Comparison of ENCODE assay signal across 8 cellular contexts in the genomic region with DNA sequence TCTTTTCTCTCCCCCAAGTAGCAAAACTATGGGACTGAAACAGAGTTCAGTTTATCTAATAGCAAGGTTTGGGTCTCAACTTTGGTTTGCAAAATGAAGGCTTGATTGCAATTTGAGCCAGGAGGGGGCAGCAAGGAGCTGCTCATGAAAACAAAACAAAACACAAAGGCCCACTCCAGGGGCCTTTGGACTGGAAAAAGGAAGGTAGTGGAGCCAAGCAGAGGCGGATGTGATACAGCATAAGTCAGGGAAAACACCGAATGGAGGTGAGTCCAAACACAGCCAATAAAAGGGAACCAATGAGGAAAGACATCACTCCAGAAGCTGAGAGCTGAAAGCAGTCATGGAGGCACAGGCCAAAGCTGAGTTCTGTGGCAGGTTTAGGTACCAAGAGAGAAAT.
DNase-seq lines count a peak whose midpoint lies in the region; ATAC-seq and TF ChIP-seq lines count a peak whose summit lies in the region.

No MANE protein-coding gene starts in this region.

- ATAC-seq in HG02798 (IDR thresholded peaks at IDR 0.05; ENCODE audit: poor library complexity, unreplicated experiment) (peak; percentile 81), HG03571 (IDR thresholded peaks at IDR 0.05; ENCODE audit: unreplicated experiment) (no peak)

- peak; percentile 80 for TF ChIP-seq CTCF in OCI-LY7 (conservative IDR thresholded peaks at IDR 0.05; ENCODE audit: low read length)

- no peak overlapping the region; the same call in 1 of the 2 replicates for H2AFZ ChIP-seq in OCI-LY7 (ENCODE audit: low read length)

- no peak overlapping the region for H3K4me3 ChIP-seq in OCI-LY7 (ENCODE audit: low read depth, low read length, poor library complexity, severe bottlenecking)

- no peaks in the 10 kb centered on the region for H3K4me1 ChIP-seq in OCI-LY7 (ENCODE audit: insufficient read depth, low read length, poor library complexity, severe bottlenecking)

- H3K9me2 ChIP-seq in OCI-LY7 (ENCODE audit: insufficient read depth, low read length) = no peaks in the 10 kb centered on the region

- H3K4me2 ChIP-seq in OCI-LY7 (ENCODE audit: low read length) = no peak overlapping the region

- no peaks in the 10 kb centered on the region for H3K79me2 ChIP-seq in OCI-LY7 (ENCODE audit: insufficient read depth, low read depth, low read length)

- H3K9me3 ChIP-seq in OCI-LY7 (ENCODE audit: low read length) = no peaks in the 10 kb centered on the region

- H3K36me3 ChIP-seq in OCI-LY7 (ENCODE audit: insufficient read depth, low read length) = no peaks in the 10 kb centered on the region

- H3K27ac Mint-ChIP-seq in activated naive CD4-positive, alpha-beta T cell treated with anti-CD3 and anti-CD28 coated beads, Interleukin-2, amount 10 ng/mL, durations not matched to agents 7 days and 5 days = no peak overlapping the region

- intact Hi-C loops in OCI-LY7 (cut with micrococcal nuclease; ENCODE audit: unreplicated experiment) = loop anchor here (2.0 kb wide), 1 partner anchor 866 kb away; no protein-coding TSS in a partner anchor

- no peaks in the 10 kb centered on the region for H4K20me1 ChIP-seq in OCI-LY7 (ENCODE audit: insufficient read depth, low read length)

- peaks cover 5% of the 10 kb centered on the region for H3K27me3 Mint-ChIP-seq in activated naive CD4-positive, alpha-beta T cell treated with anti-CD3 and anti-CD28 coated beads, Interleukin-2, amount 10 ng/mL, durations not matched to agents 7 days and 5 days

- peaks cover 3% of the 10 kb centered on the region for H3K4me1 Mint-ChIP-seq in activated naive CD4-positive, alpha-beta T cell treated with anti-CD3 and anti-CD28 coated beads, Interleukin-2, amount 10 ng/mL, durations not matched to agents 7 days and 5 days

- BruUV-seq in OCI-LY7 (replicated peaks; lab: Mats Ljungman, UMichigan) = no TSS peak

- POLR2A ChIA-PET in OCI-LY7 (lab: Charles Lee) = interaction anchor here (0.6 to 1.0 kb wide), 3 partner anchors 16 to 1090 kb away, joined by 3 read pairs; no protein-coding TSS in a partner anchor

- H3K36me3 Mint-ChIP-seq in activated naive CD4-positive, alpha-beta T cell treated with anti-CD3 and anti-CD28 coated beads, Interleukin-2, amount 10 ng/mL, durations not matched to agents 7 days and 5 days = no peaks in the 10 kb centered on the region

- no peak overlapping the region for H3K4me3 Mint-ChIP-seq in activated naive CD4-positive, alpha-beta T cell treated with anti-CD3 and anti-CD28 coated beads, Interleukin-2, amount 10 ng/mL, durations not matched to agents 7 days and 5 days

- CTCF ChIA-PET in OCI-LY7 (lab: Charles Lee; ENCODE audit: unreplicated experiment) = interaction anchor here (0.8 kb wide), 1 partner anchor 10 kb away, joined by 3 read pairs; no protein-coding TSS in a partner anchor
- CTCF ChIA-PET in activated naive CD4-positive, alpha-beta T cell treated with anti-CD3 and anti-CD28 coated beads, Interleukin-2, amount 10 ng/mL, durations not matched to agents 7 days and 5 days (lab: Charles Lee) = interaction anchor here (0.6 to 2.7 kb wide), 18 partner anchors 8 to 1567 kb away, joined by 3 to 33 read pairs (median 4); no protein-coding TSS in a partner anchor

- H3K27ac ChIP-seq in OCI-LY7 (ENCODE audit: low read depth, low read length, poor library complexity, severe bottlenecking) = no peak overlapping the region

- peak; percentile 32 to 42 for DNase-seq in activated CD4-positive, alpha-beta T cell treated with anti-CD3 and anti-CD28 coated beads for 24 hours (ENCODE audit: low read depth in 2 of 2)
- DNase-seq in activated CD4-positive, alpha-beta T cell treated with anti-CD3 and anti-CD28 coated beads for 1 hour = no peak
- DNase-seq in OCI-LY7 (ENCODE audit: low spot score) (peak; percentile 20), iPS-NIHi11 (ENCODE audit: low spot score) (peak; percentile 46)
- DNase-seq in activated naive CD4-positive, alpha-beta T cell treated with anti-CD3 and anti-CD28 coated beads, Interleukin-2, amount 10 ng/mL, durations not matched to agents 7 days and 5 days = peak; percentile 60
- DNase-seq in stimulated activated CD4-positive, alpha-beta T cell treated with anti-CD3 and anti-CD28 coated beads, Interleukin-2, amount 100 ng/mL, for 4 hours (ENCODE audit: low read depth) = peak; percentile 3

- H3K9me3 Mint-ChIP-seq in activated naive CD4-positive, alpha-beta T cell treated with anti-CD3 and anti-CD28 coated beads, Interleukin-2, amount 10 ng/mL, durations not matched to agents 7 days and 5 days = no peaks in the 10 kb centered on the region
